ENCODE assay signal across 8 cellular contexts in genomic region chr15:85831415-85832113, GRCh38. TPM values are rescaled to one million over a fixed set of nuclear protein-coding genes. Genes with fewer than 3 reads are reported as not detected.
DNase-seq lines count a peak whose midpoint lies in the region; ATAC-seq and TF ChIP-seq lines count a peak whose summit lies in the region.

No MANE protein-coding gene starts in this region.

- intact Hi-C loops in Caco-2 (cut with micrococcal nuclease; ENCODE audit: unreplicated experiment) = loop anchor here (1.0 kb wide), 2 partner anchors 31 to 101 kb away; no protein-coding TSS in a partner anchor
- intact Hi-C loops in dorsolateral prefrontal cortex (cut with DNase I) = loop anchor here (2.0 to 5.0 kb wide), 3 partner anchors 34 to 101 kb away; no protein-coding TSS in a partner anchor
- intact Hi-C loops in lower lobe of right lung (cut with DNase I) = loop anchor here (10.0 kb wide), 1 partner anchor 97 kb away; no protein-coding TSS in a partner anchor

- peak; percentile 77 to 85 for ATAC-seq in lower lobe of right lung
- ATAC-seq in GM19455 (IDR thresholded peaks at IDR 0.05; ENCODE audit: unreplicated experiment) = no peak
- ATAC-seq in HG03095 (IDR thresholded peaks at IDR 0.05; ENCODE audit: unreplicated experiment) = no peak

- H3K27ac ChIP-seq in dorsolateral prefrontal cortex (peak overlapping the region in 2 of 59 donors; percentile 4 to 31), lower lobe of right lung (no peak overlapping the region)

- H3K9me3 ChIP-seq in Caco-2 = no peaks in the 10 kb centered on the region
- no peaks in the 10 kb centered on the region for H3K9me3 ChIP-seq in lower lobe of right lung

- H3K27ac Mint-ChIP-seq in Caco-2 (ENCODE audit: unreplicated experiment) = no peak overlapping the region

- BruUV-seq in Caco-2 (replicated peaks; lab: Mats Ljungman, UMichigan) = no TSS peak

- POLR2A ChIA-PET in Caco-2 (lab: Charles Lee) = no interaction called here

- CTCF ChIA-PET in Caco-2 (lab: Charles Lee) = interaction anchor here (0.5 to 1.1 kb wide), 4 partner anchors 9 to 369 kb away, joined by 3 to 4 read pairs (median 3); no protein-coding TSS in a partner anchor

- H3K27me3 Mint-ChIP-seq in Caco-2 (ENCODE audit: insufficient read depth, unreplicated experiment) = no peaks in the 10 kb centered on the region

- no peak overlapping the region for H3K4me3 ChIP-seq in Caco-2 (ENCODE audit: low read depth, low read length)
- no peak overlapping the region for H3K4me3 ChIP-seq in dorsolateral prefrontal cortex
- no peak overlapping the region for H3K4me3 ChIP-seq in lower lobe of right lung

- TF ChIP-seq CTCF in Caco-2 (IDR thresholded peaks at IDR 0.05; ENCODE audit: insufficient read depth in 1 of 2, low read depth in 1 of 2, low read length in 1 of 2, severe bottlenecking in 1 of 2, unreplicated experiment in 1 of 2) (peak; percentile 38 to 62), dorsolateral prefrontal cortex (IDR thresholded peaks at IDR 0.05 in 54 of 56, conservative IDR thresholded peaks at IDR 0.05 in 2 of 56; ENCODE audit: low read depth in 1 of 56, partially characterized antibody in 56 of 56) (peak in 55 of 56 donors; percentile 38 to 87 (median 68)), lower lobe of right lung (IDR thresholded peaks at IDR 0.05) (peak; percentile 57)

- H3K4me1 ChIP-seq in Caco-2 (peaks cover 7% of the 10 kb centered on the region; the same call in 1 of the 2 replicates), lower lobe of right lung (no peaks in the 10 kb centered on the region)

- H3K27me3 ChIP-seq in Caco-2 (replicated peaks; ENCODE audit: control insufficient read depth, insufficient read depth, low read length) (no peaks in the 10 kb centered on the region), dorsolateral prefrontal cortex (no peaks in the 10 kb centered on the region), lower lobe of right lung (ENCODE audit: low read depth) (no peaks in the 10 kb centered on the region)

- TF ChIP-seq EP300 in Ishikawa (IDR thresholded peaks at IDR 0.05; ENCODE audit: borderline replicate concordance) = no peak

- TF ChIP-seq RAD21 in Ishikawa (IDR thresholded peaks at IDR 0.05; ENCODE audit: low read depth) = peak; percentile 77

- peaks cover 8% of the 10 kb centered on the region for H3K4me1 Mint-ChIP-seq in Caco-2 (ENCODE audit: low read depth, unreplicated experiment)

- DNase-seq in Caco-2 (peak; percentile 58), T-helper 1 cell (peak in 3 of 5 donors; percentile 5 to 18 (median 15)), dorsolateral prefrontal cortex (peak; percentile 38 to 76 (median 61)), lower lobe of right lung (no peak), stromal cell of bone marrow (ENCODE audit: low read depth) (peak; percentile 24)

- H3K9me3 Mint-ChIP-seq in Caco-2 (ENCODE audit: unreplicated experiment) = no peaks in the 10 kb centered on the region

- H3K4me3 Mint-ChIP-seq in Caco-2 (ENCODE audit: unreplicated experiment) = no peak overlapping the region

- H3K36me3 ChIP-seq in Caco-2 (ENCODE audit: control insufficient read depth, insufficient read depth, low read length) (no peaks in the 10 kb centered on the region), lower lobe of right lung (no peaks in the 10 kb centered on the region)

- no peaks in the 10 kb centered on the region for H3K36me3 Mint-ChIP-seq in Caco-2 (ENCODE audit: insufficient read depth, unreplicated experiment)

TF ChIP-seq in Ishikawa, 13 proteins besides CTCF, POLR2A, EP300 and RAD21:
- TF ChIP-seq NFIC (IDR thresholded peaks at IDR 0.05) = no peak
- TF ChIP-seq, protein P1, sequence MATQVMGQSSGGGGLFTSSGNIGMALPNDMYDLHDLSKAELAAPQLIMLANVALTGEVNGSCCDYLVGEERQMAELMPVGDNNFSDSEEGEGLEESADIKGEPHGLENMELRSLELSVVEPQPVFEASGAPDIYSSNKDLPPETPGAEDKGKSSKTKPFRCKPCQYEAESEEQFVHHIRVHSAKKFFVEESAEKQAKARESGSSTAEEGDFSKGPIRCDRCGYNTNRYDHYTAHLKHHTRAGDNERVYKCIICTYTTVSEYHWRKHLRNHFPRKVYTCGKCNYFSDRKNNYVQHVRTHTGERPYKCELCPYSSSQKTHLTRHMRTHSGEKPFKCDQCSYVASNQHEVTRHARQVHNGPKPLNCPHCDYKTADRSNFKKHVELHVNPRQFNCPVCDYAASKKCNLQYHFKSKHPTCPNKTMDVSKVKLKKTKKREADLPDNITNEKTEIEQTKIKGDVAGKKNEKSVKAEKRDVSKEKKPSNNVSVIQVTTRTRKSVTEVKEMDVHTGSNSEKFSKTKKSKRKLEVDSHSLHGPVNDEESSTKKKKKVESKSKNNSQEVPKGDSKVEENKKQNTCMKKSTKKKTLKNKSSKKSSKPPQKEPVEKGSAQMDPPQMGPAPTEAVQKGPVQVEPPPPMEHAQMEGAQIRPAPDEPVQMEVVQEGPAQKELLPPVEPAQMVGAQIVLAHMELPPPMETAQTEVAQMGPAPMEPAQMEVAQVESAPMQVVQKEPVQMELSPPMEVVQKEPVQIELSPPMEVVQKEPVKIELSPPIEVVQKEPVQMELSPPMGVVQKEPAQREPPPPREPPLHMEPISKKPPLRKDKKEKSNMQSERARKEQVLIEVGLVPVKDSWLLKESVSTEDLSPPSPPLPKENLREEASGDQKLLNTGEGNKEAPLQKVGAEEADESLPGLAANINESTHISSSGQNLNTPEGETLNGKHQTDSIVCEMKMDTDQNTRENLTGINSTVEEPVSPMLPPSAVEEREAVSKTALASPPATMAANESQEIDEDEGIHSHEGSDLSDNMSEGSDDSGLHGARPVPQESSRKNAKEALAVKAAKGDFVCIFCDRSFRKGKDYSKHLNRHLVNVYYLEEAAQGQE (IDR thresholded peaks at IDR 0.05; ENCODE audit: low read depth) = no peak
- TF ChIP-seq EGR1 (IDR thresholded peaks at IDR 0.05) = no peak
- TF ChIP-seq, protein P2, sequence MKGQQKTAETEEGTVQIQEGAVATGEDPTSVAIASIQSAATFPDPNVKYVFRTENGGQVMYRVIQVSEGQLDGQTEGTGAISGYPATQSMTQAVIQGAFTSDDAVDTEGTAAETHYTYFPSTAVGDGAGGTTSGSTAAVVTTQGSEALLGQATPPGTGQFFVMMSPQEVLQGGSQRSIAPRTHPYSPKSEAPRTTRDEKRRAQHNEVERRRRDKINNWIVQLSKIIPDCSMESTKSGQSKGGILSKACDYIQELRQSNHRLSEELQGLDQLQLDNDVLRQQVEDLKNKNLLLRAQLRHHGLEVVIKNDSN (IDR thresholded peaks at IDR 0.05) = no peak
- no peak for TF ChIP-seq CEBPB (IDR thresholded peaks at IDR 0.05)
- TF ChIP-seq, protein P3, sequence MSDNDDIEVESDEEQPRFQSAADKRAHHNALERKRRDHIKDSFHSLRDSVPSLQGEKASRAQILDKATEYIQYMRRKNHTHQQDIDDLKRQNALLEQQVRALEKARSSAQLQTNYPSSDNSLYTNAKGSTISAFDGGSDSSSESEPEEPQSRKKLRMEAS (IDR thresholded peaks at IDR 0.05) = 0 out of 2 replicates have a peak, but pooled peaks have one; percentile 18
- TF ChIP-seq YY1 (IDR thresholded peaks at IDR 0.05; ENCODE audit: low read depth) = no peak
TF ChIP-seq in Ishikawa: peak in this region for 1.

RNA-seq across cellular contexts. Expression of gene KLHL25, which starts 36.8 kb away (rescaled TPM):
- total RNA-seq in Caco-2 (2022) (15.4 and 16.0 TPM in 2 replicates), dorsolateral prefrontal cortex (10 to 100 TPM in 75 of 120 experiments, 1 to 10 TPM in 45; 6.4 to 24.6 (median 10.7) TPM), lower lobe of right lung (3.0 TPM)

Comparison
In these comparisons a context has a peak if more than half of its experiments do, and no peak if none do; other contexts are left out.
1. ATAC-seq: peak in lower lobe of right lung (2 of 2); none in GM19455 (single experiment) and HG03095 (single experiment).
2. Peak in every context shown above with its lines, with median percentiles within 50 percentile points of each other: CTCF ChIP-seq.